8 cellular contexts compared by ENCODE assay signal in the genomic region with DNA sequence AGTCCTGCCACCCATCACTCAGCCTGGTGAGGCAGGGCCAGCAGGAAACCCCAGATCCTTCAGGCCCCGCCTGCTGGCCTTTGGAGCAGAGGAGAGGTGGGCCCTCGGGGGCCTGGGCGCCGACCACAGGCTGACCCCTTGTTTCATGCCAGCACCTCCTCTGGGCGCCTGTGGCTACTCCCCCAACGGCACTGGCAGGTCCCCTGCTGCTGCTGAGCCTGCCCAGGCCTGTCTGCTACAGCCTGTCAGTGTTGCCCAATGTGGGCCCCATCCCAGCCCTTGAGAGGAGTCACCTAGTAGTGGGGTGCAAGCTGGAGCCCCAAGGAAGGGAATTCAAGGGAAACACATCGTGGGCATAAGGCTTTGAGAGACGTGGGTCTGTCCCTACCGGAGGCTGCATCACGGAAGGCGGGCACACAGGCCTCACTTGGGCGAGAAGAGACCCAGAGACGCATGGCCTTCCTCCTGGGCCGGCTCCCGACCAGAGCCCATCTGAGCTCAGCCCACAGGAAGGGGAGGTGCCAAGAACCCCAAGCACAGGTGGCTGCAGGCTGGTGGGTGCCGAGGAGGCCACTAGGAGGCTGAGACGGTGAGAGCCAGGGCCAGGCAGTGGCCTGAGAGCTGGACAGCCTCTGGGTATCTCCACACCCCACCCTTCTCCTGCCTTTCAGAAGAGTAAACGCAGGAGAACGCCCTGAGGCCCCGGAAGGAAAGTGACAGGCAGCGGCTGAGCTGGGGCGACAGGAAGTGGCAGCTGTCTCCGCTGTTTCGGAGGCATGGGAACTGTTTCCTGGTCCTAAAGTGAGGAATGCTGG. TPM values are rescaled to one million over a fixed set of nuclear protein-coding genes. Genes with fewer than 3 reads are reported as not detected.
DNase-seq lines count a peak whose midpoint lies in the region; ATAC-seq and TF ChIP-seq lines count a peak whose summit lies in the region.

No MANE protein-coding gene starts in this region.

- CTCF ChIA-PET in Caco-2 (lab: Charles Lee): interaction anchor here (0.5 to 1.2 kb wide), 9 partner anchors 8 to 291 kb away, joined by 3 to 10 read pairs (median 5); a partner anchor contains a TSS

- BruUV-seq in Caco-2 (replicated peaks; lab: Mats Ljungman, UMichigan): no TSS peak

- H3K4me3 ChIP-seq in Caco-2 (ENCODE audit: low read depth, low read length) (no peak overlapping the region), SJCRH30 (peak overlapping the region; percentile 47)

- H3K27me3 Mint-ChIP-seq in Caco-2 (ENCODE audit: insufficient read depth, unreplicated experiment): no peaks in the 10 kb centered on the region
- no peaks in the 10 kb centered on the region for H3K27me3 Mint-ChIP-seq in activated naive CD4-positive, alpha-beta T cell treated with anti-CD3 and anti-CD28 coated beads, Interleukin-2, amount 50 U/mL, for 24 hours

- H3K9me3 ChIP-seq in Caco-2: no peaks in the 10 kb centered on the region
- H3K9me3 ChIP-seq in SJCRH30 (replicated peaks): no peaks in the 10 kb centered on the region

- peak overlapping the region; percentile 52 for H3K27ac ChIP-seq in SJCRH30

- H3K4me1 ChIP-seq in Caco-2 (peaks cover 63% of the 10 kb centered on the region), SJCRH30 (peaks cover 40% of the 10 kb centered on the region)

- no peaks in the 10 kb centered on the region for H3K36me3 ChIP-seq in Caco-2 (ENCODE audit: control insufficient read depth, insufficient read depth, low read length)
- no peaks in the 10 kb centered on the region for H3K36me3 ChIP-seq in SJCRH30

- peak; percentile 77 for ATAC-seq in GM19455 (IDR thresholded peaks at IDR 0.05; ENCODE audit: unreplicated experiment)

- peak overlapping the region; percentile 50 for H3K4me3 Mint-ChIP-seq in Caco-2 (ENCODE audit: unreplicated experiment)
- H3K4me3 Mint-ChIP-seq in activated naive CD4-positive, alpha-beta T cell treated with anti-CD3 and anti-CD28 coated beads, Interleukin-2, amount 50 U/mL, for 24 hours: peak overlapping the region; percentile 91

- peaks cover 42% of the 10 kb centered on the region for H3K4me1 Mint-ChIP-seq in Caco-2 (ENCODE audit: low read depth, unreplicated experiment)
- peaks cover 29% of the 10 kb centered on the region for H3K4me1 Mint-ChIP-seq in activated naive CD4-positive, alpha-beta T cell treated with anti-CD3 and anti-CD28 coated beads, Interleukin-2, amount 50 U/mL, for 24 hours

- TF ChIP-seq CTCF in Caco-2 (IDR thresholded peaks at IDR 0.05; ENCODE audit: insufficient read depth in 1 of 2, low read depth in 1 of 2, low read length in 1 of 2, severe bottlenecking in 1 of 2, unreplicated experiment in 1 of 2): peak; percentile 33 to 75

- no peaks in the 10 kb centered on the region for H3K27me3 ChIP-seq in Caco-2 (replicated peaks; ENCODE audit: control insufficient read depth, insufficient read depth, low read length)
- H3K27me3 ChIP-seq in SJCRH30: no peaks in the 10 kb centered on the region

- POLR2A ChIA-PET in Caco-2 (lab: Charles Lee): interaction anchor here (0.6 to 1.9 kb wide), 3 partner anchors 8 to 75 kb away, joined by 4 to 6 read pairs (median 5); a partner anchor contains a TSS

- peak; percentile 90 to 94 for DNase-seq in Caco-2
- DNase-seq in HuH-7.5 (ENCODE audit: low spot score): peak; percentile 64
- DNase-seq in SJCRH30: peak; percentile 97 to 98
- peak; percentile 84 for DNase-seq in hepatic stellate cell (ENCODE audit: low spot score)
- peak; percentile 58 for DNase-seq in stimulated activated CD4-positive, alpha-beta T cell treated with anti-CD3 and anti-CD28 coated beads, Interleukin-12 subunit alpha, Interleukin-12 subunit beta, amount 100 ng/mL, for 4 hours
- DNase-seq in hippocampal formation (lab: John Stamatoyannopoulos, UW): no peak

- intact Hi-C loops in Caco-2 (cut with micrococcal nuclease; ENCODE audit: unreplicated experiment): loop anchor here (1.0 to 2.0 kb wide), 2 partner anchors 48 to 73 kb away; no protein-coding TSS in a partner anchor

- H3K36me3 Mint-ChIP-seq in Caco-2 (ENCODE audit: insufficient read depth, unreplicated experiment): peaks cover 66% of the 10 kb centered on the region
- H3K36me3 Mint-ChIP-seq in activated naive CD4-positive, alpha-beta T cell treated with anti-CD3 and anti-CD28 coated beads, Interleukin-2, amount 50 U/mL, for 24 hours: no peaks in the 10 kb centered on the region

- H3K9me3 Mint-ChIP-seq in Caco-2 (ENCODE audit: unreplicated experiment): no peaks in the 10 kb centered on the region
- no peaks in the 10 kb centered on the region for H3K9me3 Mint-ChIP-seq in activated naive CD4-positive, alpha-beta T cell treated with anti-CD3 and anti-CD28 coated beads, Interleukin-2, amount 50 U/mL, for 24 hours

- H3K27ac Mint-ChIP-seq in Caco-2 (ENCODE audit: unreplicated experiment): peak overlapping the region; percentile 87
- peak overlapping the region; percentile 96 for H3K27ac Mint-ChIP-seq in activated naive CD4-positive, alpha-beta T cell treated with anti-CD3 and anti-CD28 coated beads, Interleukin-2, amount 50 U/mL, for 24 hours

RNA-seq across cellular contexts. Expression of a gene that starts 8.1 kb away (rescaled TPM):
- 330 and 359 TPM in 2 replicates for total RNA-seq in Caco-2 (2022)
- 141 and 151 TPM in 2 replicates for total RNA-seq in SJCRH30 (2014; rRNA removed; shearing (Covaris generic))

RNA-seq across cellular contexts. Expression of a gene that starts 40.5 kb away (rescaled TPM):
- total RNA-seq in Caco-2 (2022): 129 TPM in 2 replicates
- total RNA-seq in SJCRH30 (2014; rRNA removed; shearing (Covaris generic)): 112 and 126 TPM in 2 replicates

RNA-seq across cellular contexts. Expression of a gene that starts 54.4 kb away (rescaled TPM):
- 185 and 195 TPM in 2 replicates for total RNA-seq in Caco-2 (2022)
- total RNA-seq in SJCRH30 (2014; rRNA removed; shearing (Covaris generic)): 168 and 176 TPM in 2 replicates

RNA-seq across cellular contexts. Expression of a gene that starts 54.5 kb away (rescaled TPM):
- total RNA-seq in Caco-2 (2022): 33.0 and 35.5 TPM in 2 replicates
- 21.8 and 26.5 TPM in 2 replicates for total RNA-seq in SJCRH30 (2014; rRNA removed; shearing (Covaris generic))

Comparison
In these comparisons a context has a peak if more than half of its experiments do, and no peak if none do; other contexts are left out.
1. DNase-seq: peak in Caco-2 (2 of 2), HuH-7.5 (single experiment), SJCRH30 (2 of 2), hepatic stellate cell (single experiment) and stimulated activated CD4-positive, alpha-beta T cell treated with anti-CD3 and anti-CD28 coated beads, Interleukin-12 subunit alpha, Interleukin-12 subunit beta, amount 100 ng/mL, for 4 hours (single experiment); none in hippocampal formation (0 of 2).